In the genomic region with DNA sequence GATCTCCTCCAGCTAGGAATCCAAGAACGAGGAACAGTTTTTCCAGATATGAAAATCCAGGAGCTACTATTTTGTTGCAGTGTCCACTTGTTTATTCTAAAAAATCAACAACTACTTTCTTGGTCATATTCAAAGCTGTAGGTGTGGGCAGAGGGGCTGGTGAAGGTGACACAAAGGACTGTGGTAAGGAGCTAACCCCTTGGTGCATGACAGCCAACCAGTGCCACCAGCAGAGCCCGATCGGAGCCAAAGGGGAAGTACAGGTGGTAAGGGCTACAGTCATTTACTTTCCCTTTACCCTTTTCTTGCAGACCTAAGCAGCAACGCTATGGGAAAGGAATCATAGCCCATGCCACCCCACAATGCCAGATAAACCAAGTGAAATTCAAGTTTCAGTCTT, we compare ENCODE assay signal across 9 cellular contexts. TPM values are rescaled to one million over a fixed set of nuclear protein-coding genes. Genes with fewer than 3 reads are reported as not detected.
DNase-seq lines count a peak whose midpoint lies in the region; ATAC-seq and TF ChIP-seq lines count a peak whose summit lies in the region.
"Had no signal": no experiment of that assay in that cellular context is flagged by ENCODE, and none has a peak within 500 bp of the region (broad histone marks: within the 10 kb centered on the region; RNA-seq: fewer than 3 reads in every experiment).

No MANE protein-coding gene starts in this region.

- H3K27me3 ChIP-seq in vagina (no peaks in the 10 kb centered on the region), dorsolateral prefrontal cortex (peaks cover 0 to 3% (median 0%) of the 10 kb centered on the region in 45 donors)

- TF ChIP-seq CTCF in vagina (IDR thresholded peaks at IDR 0.05) (no peak), dorsolateral prefrontal cortex (IDR thresholded peaks at IDR 0.05 in 54 of 56, conservative IDR thresholded peaks at IDR 0.05 in 2 of 56; ENCODE audit: low read depth in 1 of 56, partially characterized antibody in 56 of 56) (no peak)

- intact Hi-C loops in vagina (cut with DNase I) = no loop called here
- intact Hi-C loops in dorsolateral prefrontal cortex (cut with DNase I) = no loop called here
- intact Hi-C loops in left cardiac atrium (cut with DNase I) = no loop called here

- TF ChIP-seq POLR2A in vagina (IDR thresholded peaks at IDR 0.05) = no peak

- peak overlapping the region; percentile 56 for H3K27ac ChIP-seq in vagina
- H3K27ac ChIP-seq in dorsolateral prefrontal cortex = peak overlapping the region in 1 of 59 donors; percentile 12

- H3K4me3 ChIP-seq in vagina = no peak overlapping the region
- H3K4me3 ChIP-seq in dorsolateral prefrontal cortex = no peak overlapping the region

- no peaks in the 10 kb centered on the region for H3K36me3 ChIP-seq in vagina

- peaks cover 16% of the 10 kb centered on the region for H3K4me1 ChIP-seq in vagina

- DNase-seq in stimulated activated naive CD4-positive, alpha-beta T cell treated with Interleukin-2 at 50 U/mL for 16 hours (lab: John Stamatoyannopoulos, UW) = peak; percentile 52
- DNase-seq in stimulated activated naive CD4-positive, alpha-beta T cell (lab: John Stamatoyannopoulos, UW) = no peak
- peak; percentile 10 for DNase-seq in activated T-helper 9 cell treated with anti-CD3 and anti-CD28 coated beads, Interleukin-2, amount 50 U/mL, for 16 hours (ENCODE audit: low read depth)
- DNase-seq in vagina (ENCODE audit: extremely low spot score in 2 of 2) (no peak), dorsolateral prefrontal cortex (no peak), COLO829 (ENCODE audit: low spot score) (no peak), left cardiac atrium (no peak)
- DNase-seq: DMS79 treated with DMSO at 0.1 percent for 48 hours had no signal

- ATAC-seq in HG02981 (IDR thresholded peaks at IDR 0.05; ENCODE audit: unreplicated experiment) = peak; percentile 53
- ATAC-seq in left cardiac atrium = no peak

- no peaks in the 10 kb centered on the region for H3K9me3 ChIP-seq in vagina

RNA-seq across cellular contexts. Expression of gene PLA1A, which starts 30.7 kb away (rescaled TPM):
- 1.7 TPM for total RNA-seq in vagina
- total RNA-seq in dorsolateral prefrontal cortex = 10 to 100 TPM in 13 of 120 experiments, 1 to 10 TPM in 104, under 1 TPM in 3; 0.46 to 17.2 (median 4.3) TPM
- 1 to 10 TPM; 1.5 to 8.7 TPM for total RNA-seq in left cardiac atrium

RNA-seq across cellular contexts. Expression of gene POPDC2, which starts 32.0 kb away (rescaled TPM):
- total RNA-seq in vagina (3.4 TPM), dorsolateral prefrontal cortex (1 to 10 TPM in 111 of 120 experiments, under 1 TPM in 9; 0.47 to 8.0 (median 2.1) TPM), left cardiac atrium (100 to 1,000 TPM; 383 to 677 TPM)

RNA-seq across cellular contexts. Expression of gene COX17, which starts 48.8 kb away (rescaled TPM):
- total RNA-seq in vagina (27.3 TPM), dorsolateral prefrontal cortex (10 to 100 TPM; 24.5 to 55.4 (median 36.6) TPM), left cardiac atrium (100 to 1,000 TPM; 101 to 120 TPM)

RNA-seq across cellular contexts. Expression of gene ADPRH, which starts 49.1 kb away (rescaled TPM):
- total RNA-seq in vagina (2.9 TPM), dorsolateral prefrontal cortex (1 to 10 TPM; 1.0 to 6.1 (median 2.8) TPM), left cardiac atrium (10 to 100 TPM in 1 of 2 donors, 1 to 10 TPM in 1; 9.4 to 10.8 TPM)

Comparison
In these comparisons a context has a peak if more than half of its experiments do, and no peak if none do; other contexts are left out.
1. DNase-seq: peak in stimulated activated naive CD4-positive, alpha-beta T cell treated with Interleukin-2 at 50 U/mL for 16 hours (single experiment) and activated T-helper 9 cell treated with anti-CD3 and anti-CD28 coated beads, Interleukin-2, amount 50 U/mL, for 16 hours (single experiment); none in stimulated activated naive CD4-positive, alpha-beta T cell (0 of 6), vagina (0 of 2), dorsolateral prefrontal cortex (0 of 10), COLO829 (single experiment) and left cardiac atrium (single experiment).
2. RNA of gene POPDC2, which starts 32.0 kb away (total RNA-seq): 383 to 677 TPM in left cardiac atrium; 3.4 TPM in vagina (single experiment) and 0.47 to 8.0 TPM in dorsolateral prefrontal cortex; every median in the first group is over 10 times any median in the second.